ENCODE assay signal across 8 cellular contexts in the genomic region with DNA sequence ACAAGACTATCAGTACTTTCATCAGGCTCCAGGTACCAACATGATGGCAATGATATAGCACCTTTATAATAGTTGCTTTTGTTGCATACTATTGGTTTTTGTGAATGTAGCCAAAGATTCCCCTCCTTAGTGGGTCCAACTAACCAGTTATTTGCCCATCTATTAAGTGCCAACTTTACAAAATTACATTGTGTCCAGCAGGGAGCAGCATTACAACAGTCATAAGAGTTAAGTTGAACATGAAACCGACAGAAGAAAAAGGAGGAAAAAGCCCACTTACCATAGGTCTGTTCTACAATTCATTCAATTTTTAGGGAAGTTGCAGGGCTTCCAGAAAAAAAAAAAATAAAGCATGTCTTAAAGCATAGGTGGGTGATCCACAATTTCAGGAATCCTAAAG. TPM values are rescaled to one million over a fixed set of nuclear protein-coding genes. Genes with fewer than 3 reads are reported as not detected.
DNase-seq lines count a peak whose midpoint lies in the region; ATAC-seq and TF ChIP-seq lines count a peak whose summit lies in the region.

No MANE protein-coding gene starts in this region.

- no peak for TF ChIP-seq POLR2A in esophagus squamous epithelium (IDR thresholded peaks at IDR 0.05)

- no peaks in the 10 kb centered on the region for H3K36me3 ChIP-seq in esophagus squamous epithelium

- H3K27ac ChIP-seq in esophagus squamous epithelium, result no peak overlapping the region

- TF ChIP-seq CTCF in esophagus squamous epithelium (IDR thresholded peaks at IDR 0.05) (peak in 4 of 6 experiments; percentile 13 to 40 (median 20)), GM13976 (IDR thresholded peaks at IDR 0.05; ENCODE audit: borderline replicate concordance, control extremely low read depth, extremely low read depth, insufficient read depth, missing control alignments) (no peak)

- ATAC-seq in GM18909 (IDR thresholded peaks at IDR 0.05; ENCODE audit: poor library complexity, unreplicated experiment) (peak; percentile 64), GM21367 (IDR thresholded peaks at IDR 0.05; ENCODE audit: unreplicated experiment) (no peak)
- ATAC-seq in stimulated activated naive CD8-positive, alpha-beta T cell treated with anti-CD3 and anti-CD28 coated beads, Interleukin-15, Interleukin-2, amounts not matched to agents 100 U/mL and 50 U/mL, for 24 hours, result no peak

- peak; percentile 21 for DNase-seq in Ammon's horn (ENCODE audit: low spot score)
- peak; percentile 72 for DNase-seq in NCI-H69 (lab: John Stamatoyannopoulos, UW)
- DNase-seq in esophagus squamous epithelium (lab: John Stamatoyannopoulos, UW), result no peak
- DNase-seq in retina, result peak; percentile 49
- DNase-seq in stimulated activated naive CD8-positive, alpha-beta T cell treated with anti-CD3 and anti-CD28 coated beads, Interleukin-15, Interleukin-2, amounts not matched to agents 100 U/mL and 50 U/mL, for 24 hours, result no peak
- DNase-seq in GM13976 (ENCODE audit: low spot score), result no peak

- 25 to 36% methylated on average over 1 of the region's 1 CpG for WGBS in esophagus squamous epithelium, 2 donors

- intact Hi-C loops in esophagus squamous epithelium (cut with DNase I), result no loop called here

- peaks cover 0 to 9% (median 0%) of the 10 kb centered on the region in 3 donors for H3K4me1 ChIP-seq in esophagus squamous epithelium

- H3K4me3 ChIP-seq in esophagus squamous epithelium, result no peak overlapping the region

- H3K27me3 ChIP-seq in esophagus squamous epithelium, result no peaks in the 10 kb centered on the region

- no peaks in the 10 kb centered on the region for H3K9me3 ChIP-seq in esophagus squamous epithelium

- in situ Hi-C loops in GM13976 (cut with MboI; ENCODE audit: low sequenced_read_pairs, unreplicated experiment), result loop anchor here (25.0 kb wide), 1 partner anchor 474 kb away; no protein-coding TSS in a partner anchor

RNA-seq across cellular contexts. Expression of a gene that starts 21.6 kb away (rescaled TPM):
- total RNA-seq in esophagus squamous epithelium, result 10 to 100 TPM in 3 of 4 donors, 1 to 10 TPM in 1; 6.5 to 30.5 (median 12.5) TPM

RNA-seq across cellular contexts. Expression of a gene that starts 21.7 kb away (rescaled TPM):
- total RNA-seq in esophagus squamous epithelium, result 10 to 100 TPM; 15.7 to 24.6 (median 23.9) TPM

Comparison
In these comparisons a context has a peak if more than half of its experiments do, and no peak if none do; other contexts are left out.
1. DNase-seq: peak in Ammon's horn (single experiment), NCI-H69 (single experiment) and retina (single experiment); none in esophagus squamous epithelium (single experiment), stimulated activated naive CD8-positive, alpha-beta T cell treated with anti-CD3 and anti-CD28 coated beads, Interleukin-15, Interleukin-2, amounts not matched to agents 100 U/mL and 50 U/mL, for 24 hours (single experiment) and GM13976 (single experiment).